Comparison of ENCODE assay signal across 8 cellular contexts in the genomic region with DNA sequence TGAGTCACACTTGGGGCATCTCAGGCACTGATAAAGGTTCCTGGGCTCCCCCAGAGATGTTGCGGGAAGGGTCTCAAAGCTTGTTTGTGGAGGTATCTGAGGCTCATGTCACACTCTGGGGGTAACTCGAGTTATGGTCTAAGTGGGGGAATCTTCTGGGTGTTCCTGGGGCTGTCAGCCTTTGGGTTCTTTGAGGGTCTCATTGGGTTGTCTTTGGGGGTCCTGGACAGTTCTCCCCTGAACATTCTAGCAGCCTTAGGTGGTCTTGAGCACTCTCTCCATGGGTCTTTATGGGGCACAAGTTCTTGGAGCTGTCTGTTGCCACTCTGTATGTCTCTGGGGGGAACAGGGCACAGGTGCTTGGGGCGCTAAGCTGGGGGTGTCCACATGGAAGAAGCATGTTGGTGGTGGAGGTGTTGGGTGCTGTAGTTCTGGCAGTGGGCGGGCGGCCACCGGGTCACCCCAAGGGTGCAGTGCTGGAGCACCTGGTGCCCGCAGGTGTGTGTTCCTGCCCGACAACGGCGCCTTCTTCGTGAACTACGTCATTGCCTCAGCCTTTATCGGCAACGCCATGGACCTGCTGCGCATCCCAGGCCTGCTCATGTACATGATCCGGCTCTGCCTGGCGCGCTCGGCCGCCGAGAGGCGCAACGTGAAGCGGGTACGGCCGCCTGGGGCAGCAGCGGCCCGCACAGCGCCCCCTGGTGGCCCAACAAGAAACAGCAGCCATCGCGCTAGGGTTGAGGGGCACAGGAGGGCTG. TPM values are rescaled to one million over a fixed set of nuclear protein-coding genes. Genes with fewer than 3 reads are reported as not detected.
A peak's percentile ranks its signal among the peaks of the same experiment; 100 is the strongest.
DNase-seq lines count a peak whose midpoint lies in the region; ATAC-seq, FAIRE-seq and TF ChIP-seq lines count a peak whose summit lies in the region.

No MANE protein-coding gene starts in this region.

- TF ChIP-seq EP300 in K562 (IDR thresholded peaks at IDR 0.05; ENCODE audit: low read length): no peak

- CTCF ChIA-PET in K562 (lab: Yijun Ruan, JAX; ENCODE audit: low intra/inter-chr PET ratio): interaction anchor here (0.6 to 2.2 kb wide), 8 partner anchors 52 to 761 kb away, joined by 3 to 15 read pairs (median 6); a partner anchor contains a TSS

- TF ChIP-seq CTCF in K562 (IDR thresholded peaks at IDR 0.05 in 2 of 3, conservative IDR thresholded peaks at IDR 0.05 in 1 of 3; ENCODE audit: insufficient read depth in 2 of 3, low read depth in 1 of 3, low read length in 3 of 3): peak; percentile 100

- no TSS peak for BruUV-seq in K562 (replicated peaks; lab: Mats Ljungman, UMichigan)

- peak; percentile 88 to 97 for TF ChIP-seq RAD21 in K562 (CRISPR knock-in tag; conservative IDR thresholded peaks at IDR 0.05 in 1 of 2, IDR thresholded peaks at IDR 0.05 in 1 of 2)

- no peak overlapping the region for H2AFZ ChIP-seq in Karpas-422 (ENCODE audit: low read length)
- peak overlapping the region; percentile 15; the same call in 1 of the 2 replicates for H2AFZ ChIP-seq in K562 (ENCODE audit: low read depth, low read length)

- FAIRE-seq in GM19239 (lab: Jason Lieb, UNC) (peak; percentile 88), K562 (lab: Jason Lieb, UNC) (peak; percentile 97)

- in situ Hi-C loops in K562 (cut with MboI): loop anchor here (5.0 kb wide), 1 partner anchor 49 kb away; no protein-coding TSS in a partner anchor

- TF ChIP-seq POLR2A in K562 (conservative IDR thresholded peaks at IDR 0.05): no peak

- intact Hi-C loops in K562 (cut with micrococcal nuclease): loop anchor here (1.0 to 5.0 kb wide), 2 partner anchors 34 to 55 kb away; no protein-coding TSS in a partner anchor

- H3K4me1 ChIP-seq in BLaER1 (peaks cover 60% of the 10 kb centered on the region), Karpas-422 (ENCODE audit: low read length) (peaks cover 9% of the 10 kb centered on the region), K562 (replicated peaks in 1 of 2; ENCODE audit: control insufficient read depth in 2 of 2, insufficient read depth in 2 of 2, low read length in 2 of 2) (peaks cover 0 to 21% of the 10 kb centered on the region in 2 experiments; a peak in 3 of 5 replicates)

- no peak overlapping the region for H3K4me3 ChIP-seq in BLaER1
- no peak overlapping the region for H3K4me3 ChIP-seq in Karpas-422 (ENCODE audit: low read length)
- no peak overlapping the region for H3K4me3 ChIP-seq in K562

- H3K79me2 ChIP-seq in Karpas-422 (ENCODE audit: low read length): no peaks in the 10 kb centered on the region
- no peaks in the 10 kb centered on the region for H3K79me2 ChIP-seq in K562 (ENCODE audit: control insufficient read depth, insufficient read depth, low read length)

- H3K9ac ChIP-seq in BLaER1: no peak overlapping the region
- no peak overlapping the region for H3K9ac ChIP-seq in Karpas-422 (ENCODE audit: low read length)
- peak overlapping the region in 1 of 2 experiments; percentile 77; a peak in 2 of 4 replicates for H3K9ac ChIP-seq in K562 (ENCODE audit: insufficient read depth in 1 of 2, low read depth in 2 of 2, low read length in 2 of 2)

- no peaks in the 10 kb centered on the region for H3K27me3 ChIP-seq in BLaER1
- no peaks in the 10 kb centered on the region for H3K27me3 ChIP-seq in Karpas-422 (ENCODE audit: low read length)
- H3K27me3 ChIP-seq in K562 (ENCODE audit: control insufficient read depth in 2 of 2, insufficient read depth in 2 of 2, low read length in 2 of 2): no peaks in the 10 kb centered on the region

- ATAC-seq in K562: peak; percentile 96
- ATAC-seq in GM21576 (IDR thresholded peaks at IDR 0.05; ENCODE audit: unreplicated experiment): no peak

- H3K9me2 ChIP-seq in Karpas-422 (replicated peaks; ENCODE audit: insufficient read depth, low read length): no peaks in the 10 kb centered on the region

- H4K20me1 ChIP-seq in BLaER1 (peaks cover 20% of the 10 kb centered on the region), Karpas-422 (ENCODE audit: insufficient read depth, low read depth, low read length) (no peaks in the 10 kb centered on the region), K562 (replicated peaks; ENCODE audit: control insufficient read depth, insufficient read depth, low read length) (peaks cover 3% of the 10 kb centered on the region; the same call in 1 of the 2 replicates)

- no peaks in the 10 kb centered on the region for H3K9me1 ChIP-seq in K562 (ENCODE audit: control insufficient read depth, insufficient read depth, low read length)

- no peaks in the 10 kb centered on the region for H3K9me3 ChIP-seq in BLaER1
- no peaks in the 10 kb centered on the region for H3K9me3 ChIP-seq in Karpas-422 (ENCODE audit: low read length)
- no peaks in the 10 kb centered on the region for H3K9me3 ChIP-seq in K562 (replicated peaks; ENCODE audit: control insufficient read depth, insufficient read depth, low read depth, low read length)

- WGBS in K562 (ENCODE audit: insufficient coverage, low coverage, missing lambda C conversion rate): 20% methylated on average over 31 of the region's 31 CpGs

- H3K27ac ChIP-seq in BLaER1: no peak overlapping the region
- H3K27ac ChIP-seq in Karpas-422 (ENCODE audit: low read length): no peak overlapping the region
- H3K27ac ChIP-seq in K562 (ENCODE audit: extremely low read depth, low read depth, low read length): no peak overlapping the region

- peak; percentile 88 for DNase-seq in GM19239 (ENCODE audit: insufficient read length, low spot score)
- peak; percentile 93 for DNase-seq in Karpas-422
- peak; percentile 67 for DNase-seq in UCSD-AML1 (lab: John Stamatoyannopoulos, UW; ENCODE audit: unreplicated experiment)
- peak; percentile 88 to 95 (median 90) for DNase-seq in K562 (ENCODE audit: extremely low read depth in 1 of 4, low spot score in 3 of 4)
- peak; percentile 94 for DNase-seq in iPS-NIHi7 (ENCODE audit: extremely low spot score)
- DNase-seq in stimulated activated CD4-positive, alpha-beta T cell treated with anti-CD3 and anti-CD28 coated beads, Interleukin-12 subunit alpha, Interleukin-12 subunit beta, amount 100 ng/mL, for 48 hours (ENCODE audit: low read depth in 2 of 3, low spot score in 1 of 3): peak; percentile 65 to 80 (median 73)

- peaks cover 38% of the 10 kb centered on the region for H3K36me3 ChIP-seq in BLaER1
- no peaks in the 10 kb centered on the region for H3K36me3 ChIP-seq in Karpas-422 (ENCODE audit: insufficient read depth, low read length)
- H3K36me3 ChIP-seq in K562 (ENCODE audit: control insufficient read depth, insufficient read depth, low read length): peaks cover 66% of the 10 kb centered on the region

- POLR2A ChIA-PET in K562 (lab: Yijun Ruan, JAX): interaction anchor here (0.6 to 2.3 kb wide), 4 partner anchors 9 to 96 kb away, joined by 4 to 10 read pairs (median 4); a partner anchor contains a TSS

- peak overlapping the region; percentile 80 for H3K4me2 ChIP-seq in BLaER1
- no peak overlapping the region for H3K4me2 ChIP-seq in Karpas-422 (ENCODE audit: low read depth, low read length, poor library complexity, severe bottlenecking)
- H3K4me2 ChIP-seq in K562 (ENCODE audit: insufficient read depth, low read length): peak overlapping the region; percentile 35; the same call in 1 of the 2 replicates

RNA-seq across cellular contexts. Expression of a gene that starts 7.1 kb away (rescaled TPM):
- total RNA-seq in Karpas-422 (2014; rRNA removed; shearing (Covaris generic); ENCODE audit: low replicate concordance): not detected in 2 replicates
- 2.2 and 4.6 TPM in 2 replicates for total RNA-seq in K562 (2011; cell fraction: chromatin; rRNA removed; ENCODE audit: low replicate concordance)
- 1.8 and 2.5 TPM in 2 replicates for total RNA-seq in K562 (2011; cell fraction: nucleolus; rRNA removed)
- 1.6 and 1.9 TPM in 2 replicates for total RNA-seq in K562 (2011; cell fraction: nucleoplasm; rRNA removed)
- total RNA-seq in K562 (2014; rRNA removed) (0.20 and 0.41 TPM in 2 replicates), K562 (2014; rRNA removed; fragmentation: Illumina TruSeq; extraction: Trizol) (0.13 and 0.18 TPM in 2 replicates), K562 (2015; rRNA removed; fragmentation: Illumina TruSeq; extraction: Trizol) (0.07 and 0.11 TPM in 2 replicates), K562 (2021) (0.07 and 0.18 TPM in 2 replicates)
- polyA plus RNA-seq in K562 (2011; rRNA removed) (0.30 and 0.46 TPM in 2 replicates), K562 (2014; fragmentation: Illumina TruSeq; extraction: Trizol) (0.15 and 0.19 TPM in 2 replicates), K562 (2014; fragmentation: Nextera tagmentation; extraction: Ambion mirVana) (under 1 TPM in 1 of 2 experiments, not detected in 1; 0.03 TPM), K562 (2014; rRNA removed) (0.04 and 0.61 TPM in 2 replicates)
- polyA plus RNA-seq in K562 (2011; cell fraction: cytosol; rRNA removed): 0.15 and 0.57 TPM in 2 replicates
- polyA plus RNA-seq in K562 (2011; cell fraction: nucleus; rRNA removed): 3.4 and 5.7 TPM in 2 replicates
- 0.35 and 1.5 TPM in 2 replicates for polyA plus RNA-seq in K562 (2012)
- 0.24 and 0.25 TPM in 2 replicates for polyA minus RNA-seq in K562 (2011; rRNA and poly(A)+ RNA removed)
- polyA minus RNA-seq in K562 (2011; cell fraction: cytosol; rRNA and poly(A)+ RNA removed): 0.48 TPM in 1 of 2 replicates, not detected in the other
- polyA minus RNA-seq in K562 (2011; cell fraction: nucleus; rRNA and poly(A)+ RNA removed): 0.67 and 0.81 TPM in 2 replicates

RNA-seq across cellular contexts. Expression of a gene that starts 24.2 kb away (rescaled TPM):
- total RNA-seq in Karpas-422 (2014; rRNA removed; shearing (Covaris generic); ENCODE audit: low replicate concordance): 4.5 and 9.1 TPM in 2 replicates
- 125 and 274 TPM in 2 replicates for total RNA-seq in K562 (2011; cell fraction: chromatin; rRNA removed; ENCODE audit: low replicate concordance)
- 162 and 166 TPM in 2 replicates for total RNA-seq in K562 (2011; cell fraction: nucleolus; rRNA removed)
- 160 TPM in 2 replicates for total RNA-seq in K562 (2011; cell fraction: nucleoplasm; rRNA removed)
- total RNA-seq in K562 (2014; rRNA removed) (12.6 and 22.5 TPM in 2 replicates), K562 (2014; rRNA removed; fragmentation: Illumina TruSeq; extraction: Trizol) (10.8 and 14.4 TPM in 2 replicates), K562 (2015; rRNA removed; fragmentation: Illumina TruSeq; extraction: Trizol) (14.0 and 14.3 TPM in 2 replicates), K562 (2021) (39.2 and 39.4 TPM in 2 replicates)
- polyA plus RNA-seq in K562 (2011; rRNA removed) (37.0 and 59.6 TPM in 2 replicates), K562 (2014; fragmentation: Illumina TruSeq; extraction: Trizol) (32.5 and 35.7 TPM in 2 replicates), K562 (2014; fragmentation: Nextera tagmentation; extraction: Ambion mirVana) (under 1 TPM; 0.14 to 0.17 TPM), K562 (2014; rRNA removed) (26.8 and 31.0 TPM in 2 replicates)
- 69.9 and 86.4 TPM in 2 replicates for polyA plus RNA-seq in K562 (2011; cell fraction: cytosol; rRNA removed)
- polyA plus RNA-seq in K562 (2011; cell fraction: nucleus; rRNA removed): 128 and 148 TPM in 2 replicates
- polyA plus RNA-seq in K562 (2012): 27.9 and 28.7 TPM in 2 replicates
- 52.7 and 68.9 TPM in 2 replicates for polyA minus RNA-seq in K562 (2011; rRNA and poly(A)+ RNA removed)
- 35.2 and 46.9 TPM in 2 replicates for polyA minus RNA-seq in K562 (2011; cell fraction: cytosol; rRNA and poly(A)+ RNA removed)
- polyA minus RNA-seq in K562 (2011; cell fraction: nucleus; rRNA and poly(A)+ RNA removed): 25.6 and 33.4 TPM in 2 replicates

RNA-seq across cellular contexts. Expression of a gene that starts 24.3 kb away (rescaled TPM):
- total RNA-seq in Karpas-422 (2014; rRNA removed; shearing (Covaris generic); ENCODE audit: low replicate concordance): 80.1 and 82.9 TPM in 2 replicates
- total RNA-seq in K562 (2011; cell fraction: chromatin; rRNA removed; ENCODE audit: low replicate concordance): 39.2 and 66.5 TPM in 2 replicates
- total RNA-seq in K562 (2011; cell fraction: nucleolus; rRNA removed): 54.2 and 60.8 TPM in 2 replicates
- 55.7 and 67.6 TPM in 2 replicates for total RNA-seq in K562 (2011; cell fraction: nucleoplasm; rRNA removed)
- total RNA-seq in K562 (2014; rRNA removed) (166 and 199 TPM in 2 replicates), K562 (2014; rRNA removed; fragmentation: Illumina TruSeq; extraction: Trizol) (97.5 and 126 TPM in 2 replicates), K562 (2015; rRNA removed; fragmentation: Illumina TruSeq; extraction: Trizol) (130 and 136 TPM in 2 replicates), K562 (2021) (143 and 149 TPM in 2 replicates)
- polyA plus RNA-seq in K562 (2011; rRNA removed) (145 and 165 TPM in 2 replicates), K562 (2014; fragmentation: Illumina TruSeq; extraction: Trizol) (134 and 163 TPM in 2 replicates), K562 (2014; fragmentation: Nextera tagmentation; extraction: Ambion mirVana) (100 to 1,000 TPM; 414 to 424 TPM), K562 (2014; rRNA removed) (195 and 240 TPM in 2 replicates)
- polyA plus RNA-seq in K562 (2011; cell fraction: cytosol; rRNA removed): 149 and 217 TPM in 2 replicates
- polyA plus RNA-seq in K562 (2011; cell fraction: nucleus; rRNA removed): 68.7 and 82.6 TPM in 2 replicates
- polyA plus RNA-seq in K562 (2012): 102 and 171 TPM in 2 replicates
- 39.8 and 41.8 TPM in 2 replicates for polyA minus RNA-seq in K562 (2011; rRNA and poly(A)+ RNA removed)
- polyA minus RNA-seq in K562 (2011; cell fraction: cytosol; rRNA and poly(A)+ RNA removed): 38.6 and 39.1 TPM in 2 replicates
- 15.3 and 25.4 TPM in 2 replicates for polyA minus RNA-seq in K562 (2011; cell fraction: nucleus; rRNA and poly(A)+ RNA removed)
